ENCODE assay signal across 21 cellular contexts in genomic region chr2:238890131-238890530, GRCh38. TPM values are rescaled to one million over a fixed set of nuclear protein-coding genes. Genes with fewer than 3 reads are reported as not detected.
"Had no signal": no experiment of that assay in that cellular context is flagged by ENCODE, and none has a peak within 500 bp of the region (broad histone marks: within the 10 kb centered on the region; RNA-seq: fewer than 3 reads in every experiment).

No MANE protein-coding gene starts in this region.

- ATAC-seq: K562 had no signal

- H3K9ac ChIP-seq: SK-N-SH had no signal

- FAIRE-seq: K562, RCC 7860 had no signal

- H3K4me3 ChIP-seq: K562 had no signal

- H3K9me3 ChIP-seq: SK-N-SH had no signal

- H3K4me2 ChIP-seq: SK-N-SH had no signal

- DNase-seq: MV-4-11, NCI-H1048, NCI-H1105, NCI-H1417, NCI-H1436 treated with DMSO at 0.1 percent for 48 hours, NCI-H1694, NCI-H187 treated with DMSO at 0.1 percent for 48 hours, NCI-H2029 treated with DMSO at 0.1 percent for 48 hours, NCI-H2171 treated with DMSO at 0.1 percent for 48 hours, NCI-H345, NCI-H524, NCI-H526 treated with DMSO at 0.1 percent for 48 hours, NCI-H748 treated with DMSO at 0.1 percent for 48 hours, RPMI8226, SHP77, SK-N-SH, SW 1271 had no signal

RNA-seq across cellular contexts. Expression of gene TWIST2, which starts 42.2 kb away (rescaled TPM):
- total RNA-seq: K562, SK-MEL-5 had no signal
- polyA plus RNA-seq: IgD-negative memory B cell, K562 had no signal
